Comparison of ENCODE assay signal across 26 cellular contexts in the genomic region with DNA sequence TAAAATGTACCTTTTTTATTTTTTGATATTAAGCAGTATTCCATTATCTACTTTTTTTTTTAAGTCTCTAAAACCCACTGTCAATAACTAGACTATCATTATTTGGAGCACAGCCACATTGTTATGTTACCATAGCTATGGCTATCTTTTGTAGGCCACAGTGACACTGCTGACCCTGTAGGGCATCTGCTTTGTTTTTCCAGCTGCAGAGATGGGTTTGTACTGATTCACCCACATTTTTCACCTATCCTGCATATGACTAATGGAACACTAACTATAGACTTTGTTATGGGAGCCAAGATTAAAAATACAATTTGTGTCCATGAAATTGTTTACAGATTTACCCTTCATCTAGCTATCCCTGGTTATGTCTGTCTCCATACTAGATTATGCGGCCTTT. TPM values are rescaled to one million over a fixed set of nuclear protein-coding genes. Genes with fewer than 3 reads are reported as not detected.
A peak's percentile ranks its signal among the peaks of the same experiment; 100 is the strongest.
DNase-seq lines count a peak whose midpoint lies in the region; ATAC-seq and TF ChIP-seq lines count a peak whose summit lies in the region.
"Had no signal": no experiment of that assay in that cellular context is flagged by ENCODE, and none has a peak within 500 bp of the region (broad histone marks: within the 10 kb centered on the region; RNA-seq: fewer than 3 reads in every experiment).

No MANE protein-coding gene starts in this region.

- H3K4me3 ChIP-seq in osteoblast (ENCODE audit: insufficient read depth, low read length) = no peak overlapping the region
- H3K4me3 ChIP-seq: adrenal gland, GM12878, smooth muscle cell, upper lobe of left lung had no signal

- no peak for ATAC-seq in GM18907 (IDR thresholded peaks at IDR 0.05; ENCODE audit: unreplicated experiment)
- ATAC-seq in GM19351 (IDR thresholded peaks at IDR 0.05; ENCODE audit: unreplicated experiment) = no peak
- ATAC-seq: activated CD8-positive, alpha-beta memory T cell treated with anti-CD3 and anti-CD28 coated beads, Interleukin-2, amount 10 ng/mL, durations not matched to agents 7 days and 5 days; activated T-cell treated with anti-CD3 and anti-CD28 coated beads, Interleukin-2, amount 50 U/mL, for 72 hours; GM12878 had no signal

- TF ChIP-seq CTCF in osteoblast (IDR thresholded peaks at IDR 0.05; ENCODE audit: extremely low read depth, low read depth, low read length) = no peak

- no peak overlapping the region for H2AFZ ChIP-seq in osteoblast (ENCODE audit: low read length)

- no peaks in the 10 kb centered on the region for H3K9me3 ChIP-seq in osteoblast (ENCODE audit: low read depth, low read length)
- H3K9me3 ChIP-seq: adrenal gland, upper lobe of left lung had no signal

- H3K36me3 ChIP-seq in osteoblast (ENCODE audit: insufficient read depth, low read length) = peaks cover 2% of the 10 kb centered on the region
- H3K36me3 ChIP-seq: adrenal gland, upper lobe of left lung had no signal

- peak; percentile 16 for DNase-seq in NCI-H146 (lab: John Stamatoyannopoulos, UW)
- no peak for DNase-seq in NCI-H146 treated with DMSO at 0.1 percent for 48 hours (lab: John Stamatoyannopoulos, UW; ENCODE audit: unreplicated experiment)
- DNase-seq in RKO (ENCODE audit: low spot score) = peak; percentile 32
- DNase-seq in dermis microvascular lymphatic vessel endothelial cell (ENCODE audit: low read depth in 2 of 2) = peak; percentile 96 to 97
- peak; percentile 30 for DNase-seq in osteoblast (ENCODE audit: insufficient read length, low spot score, missing footprints)
- no peak for DNase-seq in COLO829 (ENCODE audit: low spot score)
- DNase-seq: 8988T; activated CD4-positive, alpha-beta T cell treated with anti-CD3 and anti-CD28 coated beads, Interleukin-2, amount 10 ng/mL, durations not matched to agents 24 days and 14 days; activated CD8-positive, alpha-beta memory T cell treated with anti-CD3 and anti-CD28 coated beads, Interleukin-2, amount 10 ng/mL, durations not matched to agents 7 days and 5 days; activated naive CD4-positive, alpha-beta T cell treated with Interleukin-2 at 50 U/mL for 16 hours; activated T-cell treated with anti-CD3 and anti-CD28 coated beads, Interleukin-2, amount 50 U/mL, for 72 hours; adrenal gland; DMS79 treated with DMSO at 0.1 percent for 48 hours; head of caudate nucleus; NCI-H187 treated with DMSO at 0.1 percent for 48 hours; NCI-H69; stimulated activated CD4-positive, alpha-beta T cell treated with anti-CD3 and anti-CD28 coated beads, Interleukin-2, amount 100 ng/mL, for 24 hours; substantia nigra; upper lobe of left lung had no signal

- no peaks in the 10 kb centered on the region for H3K27me3 ChIP-seq in osteoblast (ENCODE audit: insufficient read depth, low read length)
- H3K27me3 ChIP-seq: adrenal gland, upper lobe of left lung had no signal

- H3K27ac ChIP-seq in osteoblast (ENCODE audit: low read depth, low read length) = no peak overlapping the region
- H3K27ac ChIP-seq: adrenal gland, KMS-11, upper lobe of left lung, VCaP had no signal

- no peaks in the 10 kb centered on the region for H3K4me1 ChIP-seq in osteoblast (ENCODE audit: insufficient read depth, low read length)
- H3K4me1 ChIP-seq: adrenal gland, upper lobe of left lung had no signal

- no peaks in the 10 kb centered on the region for H3K79me2 ChIP-seq in osteoblast (ENCODE audit: insufficient read depth, low read length)

- H4K20me1 ChIP-seq in osteoblast (ENCODE audit: insufficient read depth, low read length) = no peaks in the 10 kb centered on the region

- H3K4me2 ChIP-seq in osteoblast (ENCODE audit: insufficient read depth, low read length) = no peak overlapping the region
- H3K4me2 ChIP-seq: KMS-11, smooth muscle cell had no signal

RNA-seq across cellular contexts. Expression of gene OTX1, which starts 21.6 kb away (rescaled TPM):
- total RNA-seq in dermis microvascular lymphatic vessel endothelial cell (under 0.01 TPM in 1 of 2 replicates, not detected in the other), osteoblast (not detected in 2 replicates)
- total RNA-seq: activated CD4-positive, alpha-beta T cell treated with anti-CD3 and anti-CD28 coated beads, Interleukin-2, amount 10 ng/mL, durations not matched to agents 24 days and 14 days; adrenal gland; cardiac septum; smooth muscle cell had no signal

Comparison
In these comparisons a context has a peak if more than half of its experiments do, and no peak if none do; other contexts are left out.
1. DNase-seq: peak in NCI-H146 (single experiment), RKO (single experiment), dermis microvascular lymphatic vessel endothelial cell (2 of 2) and osteoblast (single experiment); none in NCI-H146 treated with DMSO at 0.1 percent for 48 hours (single experiment) and COLO829 (single experiment).